Comparison of ENCODE assay signal across 14 cellular contexts in genomic region chr3:94928921-94929320, GRCh38.
A peak's percentile ranks its signal among the peaks of the same experiment; 100 is the strongest.
DNase-seq lines count a peak whose midpoint lies in the region; ATAC-seq and TF ChIP-seq lines count a peak whose summit lies in the region.
"Had no signal": no experiment of that assay in that cellular context is flagged by ENCODE, and none has a peak within 500 bp of the region (broad histone marks: within the 10 kb centered on the region; RNA-seq: fewer than 3 reads in every experiment).

No MANE protein-coding gene starts in this region.

- intact Hi-C loops in CD4-positive, alpha-beta T cell (cut with DNase I, micrococcal nuclease): no loop called here
- intact Hi-C loops in dorsolateral prefrontal cortex (cut with DNase I): no loop called here

- H3K4me3 Mint-ChIP-seq in CD4-positive, alpha-beta T cell: no peak overlapping the region
- H3K4me3 Mint-ChIP-seq in glutamatergic neuron (ENCODE audit: unreplicated experiment): no peak overlapping the region
- H3K4me3 Mint-ChIP-seq: activated B cell treated with CpG ODN at 0.5 μM for 24 hours; activated naive CD8-positive, alpha-beta T cell treated with anti-CD3 and anti-CD28 coated beads, Interleukin-2, amount 10 ng/mL, durations not matched to agents 7 days and 5 days; H9; stimulated activated memory B cell treated with anti-CD40 and anti-IgM and Interleukin-4, amounts not matched to agents 10 μg/mL and 1 μg/mL and 100 μg/mL, for 72 hours had no signal

- no peak overlapping the region for H3K27ac ChIP-seq in CD4-positive, alpha-beta T cell (ENCODE audit: low read depth, low read length)
- H3K27ac ChIP-seq in dorsolateral prefrontal cortex: no peak overlapping the region
- H3K27ac ChIP-seq: skin epidermis had no signal

- H3K27me3 ChIP-seq in CD4-positive, alpha-beta T cell (ENCODE audit: control insufficient read depth, insufficient read depth, low read length): no peaks in the 10 kb centered on the region
- no peaks in the 10 kb centered on the region for H3K27me3 ChIP-seq in dorsolateral prefrontal cortex

- H3K36me3 Mint-ChIP-seq in CD4-positive, alpha-beta T cell (ENCODE audit: low read depth): no peaks in the 10 kb centered on the region
- H3K36me3 Mint-ChIP-seq in glutamatergic neuron (ENCODE audit: unreplicated experiment): no peaks in the 10 kb centered on the region
- H3K36me3 Mint-ChIP-seq: activated naive CD8-positive, alpha-beta T cell treated with anti-CD3 and anti-CD28 coated beads, Interleukin-2, amount 10 ng/mL, durations not matched to agents 7 days and 5 days; stimulated activated memory B cell treated with anti-CD40 and anti-IgM and Interleukin-4, amounts not matched to agents 10 μg/mL and 1 μg/mL and 100 μg/mL, for 72 hours had no signal

- no peaks in the 10 kb centered on the region for H3K9me3 ChIP-seq in CD4-positive, alpha-beta T cell (ENCODE audit: control insufficient read depth, low read length)

- no peaks in the 10 kb centered on the region for H3K27me3 Mint-ChIP-seq in CD4-positive, alpha-beta T cell
- H3K27me3 Mint-ChIP-seq in glutamatergic neuron (ENCODE audit: unreplicated experiment): no peaks in the 10 kb centered on the region
- H3K27me3 Mint-ChIP-seq: activated B cell treated with CpG ODN at 0.5 μM for 24 hours; activated naive CD8-positive, alpha-beta T cell treated with anti-CD3 and anti-CD28 coated beads, Interleukin-2, amount 10 ng/mL, durations not matched to agents 7 days and 5 days; stimulated activated memory B cell treated with anti-CD40 and anti-IgM and Interleukin-4, amounts not matched to agents 10 μg/mL and 1 μg/mL and 100 μg/mL, for 72 hours had no signal

- H3K27ac Mint-ChIP-seq in CD4-positive, alpha-beta T cell: no peak overlapping the region
- H3K27ac Mint-ChIP-seq in glutamatergic neuron (ENCODE audit: unreplicated experiment): no peak overlapping the region
- H3K27ac Mint-ChIP-seq: activated B cell treated with CpG ODN at 0.5 μM for 24 hours; activated naive CD8-positive, alpha-beta T cell treated with anti-CD3 and anti-CD28 coated beads, Interleukin-2, amount 10 ng/mL, durations not matched to agents 7 days and 5 days; stimulated activated memory B cell treated with anti-CD40 and anti-IgM and Interleukin-4, amounts not matched to agents 10 μg/mL and 1 μg/mL and 100 μg/mL, for 72 hours had no signal

- H3K4me1 Mint-ChIP-seq in CD4-positive, alpha-beta T cell (ENCODE audit: low read depth): no peaks in the 10 kb centered on the region
- H3K4me1 Mint-ChIP-seq in glutamatergic neuron (ENCODE audit: low read depth, unreplicated experiment): no peaks in the 10 kb centered on the region
- H3K4me1 Mint-ChIP-seq: activated B cell treated with CpG ODN at 0.5 μM for 24 hours; activated naive CD8-positive, alpha-beta T cell treated with anti-CD3 and anti-CD28 coated beads, Interleukin-2, amount 10 ng/mL, durations not matched to agents 7 days and 5 days; stimulated activated memory B cell treated with anti-CD40 and anti-IgM and Interleukin-4, amounts not matched to agents 10 μg/mL and 1 μg/mL and 100 μg/mL, for 72 hours had no signal

- ATAC-seq in CD4-positive, alpha-beta T cell (ENCODE audit: poor library complexity): no peak
- ATAC-seq: stimulated activated memory B cell treated with anti-CD40 and anti-IgM and Interleukin-4, amounts not matched to agents 10 μg/mL and 1 μg/mL and 100 μg/mL, for 72 hours had no signal

- TF ChIP-seq CTCF in fibroblast of villous mesenchyme (IDR thresholded peaks at IDR 0.05; ENCODE audit: insufficient read depth, low read depth, low read length): no peak
- no peak for TF ChIP-seq CTCF in CD4-positive, alpha-beta T cell (IDR thresholded peaks at IDR 0.05)
- no peak for TF ChIP-seq CTCF in dorsolateral prefrontal cortex (IDR thresholded peaks at IDR 0.05 in 54 of 56, conservative IDR thresholded peaks at IDR 0.05 in 2 of 56; ENCODE audit: low read depth in 1 of 56, partially characterized antibody in 56 of 56)
- TF ChIP-seq CTCF in glutamatergic neuron (IDR thresholded peaks at IDR 0.05; ENCODE audit: partially characterized antibody, unreplicated experiment): no peak

- CTCF ChIA-PET in CD4-positive, alpha-beta T cell (lab: Charles Lee): no interaction called here

- POLR2A ChIA-PET in CD4-positive, alpha-beta T cell (lab: Charles Lee): no interaction called here

- in situ Hi-C loops in SK-MEL-5 (cut with HindIII; ENCODE audit: low pct_unique_long_range_greater_than_20kb, low sequenced_read_pairs): no loop called here

- peaks cover 7% of the 10 kb centered on the region for H3K9me3 Mint-ChIP-seq in CD4-positive, alpha-beta T cell
- H3K9me3 Mint-ChIP-seq in glutamatergic neuron (ENCODE audit: unreplicated experiment): no peaks in the 10 kb centered on the region
- H3K9me3 Mint-ChIP-seq: H9; stimulated activated memory B cell treated with anti-CD40 and anti-IgM and Interleukin-4, amounts not matched to agents 10 μg/mL and 1 μg/mL and 100 μg/mL, for 72 hours had no signal

- no peak overlapping the region for H3K4me3 ChIP-seq in fibroblast of villous mesenchyme (ENCODE audit: low read depth, low read length)
- no peak overlapping the region for H3K4me3 ChIP-seq in dorsolateral prefrontal cortex
- H3K4me3 ChIP-seq: skin epidermis had no signal

- DNase-seq in DMS53 treated with DMSO at 0.1 percent for 48 hours (lab: John Stamatoyannopoulos, UW; ENCODE audit: unreplicated experiment) (peak; percentile 81), HuH-7.5 (ENCODE audit: low spot score) (peak; percentile 21), SK-MEL-5 (ENCODE audit: low read depth, low spot score) (peak; percentile 21), fibroblast of villous mesenchyme (ENCODE audit: low read depth) (peak; percentile 88), dorsolateral prefrontal cortex (no peak), glutamatergic neuron (no peak)
- DNase-seq in CD4-positive, alpha-beta T cell: no peak
- DNase-seq in activated CD8-positive, alpha-beta memory T cell treated with anti-CD3 and anti-CD28 coated beads, Interleukin-2, amount 50 U/mL, for 48 hours: no peak
- DNase-seq: activated B cell treated with CpG ODN at 0.5 μM for 24 hours; activated naive CD8-positive, alpha-beta T cell treated with anti-CD3 and anti-CD28 coated beads, Interleukin-2, amount 10 ng/mL, durations not matched to agents 7 days and 5 days; H9; NCI-H524 treated with DMSO at 0.1 percent for 48 hours had no signal

Comparison
In these comparisons a context has a peak if more than half of its experiments do, and no peak if none do; other contexts are left out.
1. DNase-seq: peak in DMS53 treated with DMSO at 0.1 percent for 48 hours (single experiment), HuH-7.5 (single experiment), SK-MEL-5 (single experiment) and fibroblast of villous mesenchyme (single experiment); none in CD4-positive, alpha-beta T cell (0 of 10), dorsolateral prefrontal cortex (0 of 10), glutamatergic neuron (single experiment) and activated CD8-positive, alpha-beta memory T cell treated with anti-CD3 and anti-CD28 coated beads, Interleukin-2, amount 50 U/mL, for 48 hours (single experiment).